8 cellular contexts compared by ENCODE assay signal in genomic region chr12:120116792-120117651, GRCh38. TPM values are rescaled to one million over a fixed set of nuclear protein-coding genes. Genes with fewer than 3 reads are reported as not detected.
DNase-seq lines count a peak whose midpoint lies in the region; ATAC-seq and TF ChIP-seq lines count a peak whose summit lies in the region.

No MANE protein-coding gene starts in this region.

- TF ChIP-seq CTCF in suprapubic skin (IDR thresholded peaks at IDR 0.05): no peak

- H3K4me3 Mint-ChIP-seq in activated naive CD4-positive, alpha-beta T cell treated with anti-CD3 and anti-CD28 coated beads, Interleukin-2, amount 10 ng/mL, durations not matched to agents 7 days and 5 days: peak overlapping the region; percentile 84

- peak; percentile 83 for DNase-seq in NCI-H1092 (lab: John Stamatoyannopoulos, UW)
- peak; percentile 91 for DNase-seq in SK-N-DZ (ENCODE audit: low spot score)
- DNase-seq in activated naive CD4-positive, alpha-beta T cell treated with anti-CD3 and anti-CD28 coated beads, Interleukin-2, amount 10 ng/mL, durations not matched to agents 7 days and 5 days: peak; percentile 98
- peak; percentile 99 for DNase-seq in germinal center (ENCODE audit: low spot score)
- DNase-seq in occipital lobe (lab: John Stamatoyannopoulos, UW): peak; percentile 88
- peak; percentile 89 to 97 for DNase-seq in suprapubic skin (ENCODE audit: low spot score in 2 of 2)

- H3K27me3 Mint-ChIP-seq in activated naive CD4-positive, alpha-beta T cell treated with anti-CD3 and anti-CD28 coated beads, Interleukin-2, amount 10 ng/mL, durations not matched to agents 7 days and 5 days: no peaks in the 10 kb centered on the region

- H3K4me1 Mint-ChIP-seq in activated naive CD4-positive, alpha-beta T cell treated with anti-CD3 and anti-CD28 coated beads, Interleukin-2, amount 10 ng/mL, durations not matched to agents 7 days and 5 days: peaks cover 82% of the 10 kb centered on the region

- no peaks in the 10 kb centered on the region for H3K9me3 Mint-ChIP-seq in activated naive CD4-positive, alpha-beta T cell treated with anti-CD3 and anti-CD28 coated beads, Interleukin-2, amount 10 ng/mL, durations not matched to agents 7 days and 5 days

- peak overlapping the region; percentile 97 for H3K27ac ChIP-seq in suprapubic skin

- 0% methylated on average over 16 of the region's 91 CpGs for WGBS in suprapubic skin

- peaks cover 52% of the 10 kb centered on the region for H3K4me1 ChIP-seq in suprapubic skin

- H3K27me3 ChIP-seq in suprapubic skin: no peaks in the 10 kb centered on the region

- peak; percentile 51 for ATAC-seq in HG02588 (IDR thresholded peaks at IDR 0.05; ENCODE audit: unreplicated experiment)

- H3K4me3 ChIP-seq in GM08714 (ENCODE audit: low read length) (peak overlapping the region; percentile 99), suprapubic skin (peak overlapping the region; percentile 93)

- TF ChIP-seq EP300 in suprapubic skin (IDR thresholded peaks at IDR 0.05): no peak

- H3K9me3 ChIP-seq in suprapubic skin: no peaks in the 10 kb centered on the region

- CTCF ChIA-PET in activated naive CD4-positive, alpha-beta T cell treated with anti-CD3 and anti-CD28 coated beads, Interleukin-2, amount 10 ng/mL, durations not matched to agents 7 days and 5 days (lab: Charles Lee): interaction anchor here (1.0 to 1.1 kb wide), 3 partner anchors 13 to 185 kb away, joined by 3 to 6 read pairs (median 3); partner anchors contain the start of genes RPLP0 and SIRT4

- H3K27ac Mint-ChIP-seq in activated naive CD4-positive, alpha-beta T cell treated with anti-CD3 and anti-CD28 coated beads, Interleukin-2, amount 10 ng/mL, durations not matched to agents 7 days and 5 days: peak overlapping the region; percentile 93

- peak; percentile 49 to 60 for TF ChIP-seq POLR2A in suprapubic skin (IDR thresholded peaks at IDR 0.05)

- peaks cover 49% of the 10 kb centered on the region for H3K36me3 Mint-ChIP-seq in activated naive CD4-positive, alpha-beta T cell treated with anti-CD3 and anti-CD28 coated beads, Interleukin-2, amount 10 ng/mL, durations not matched to agents 7 days and 5 days

- H3K36me3 ChIP-seq in suprapubic skin: peaks cover 4% of the 10 kb centered on the region

RNA-seq across cellular contexts. Expression of gene RAB35, which starts 0.5 kb away (rescaled TPM):
- polyA plus RNA-seq in SK-N-DZ (2014; cell fraction: cytosol; rRNA removed): 48.6 and 55.3 TPM in 2 replicates
- polyA plus RNA-seq in SK-N-DZ (2014; cell fraction: nucleus; rRNA removed): 23.5 and 36.0 TPM in 2 replicates
- total RNA-seq in occipital lobe (34.8 TPM), suprapubic skin (10 to 100 TPM; 30.0 to 39.6 (median 33.1) TPM)

Comparison
In these comparisons a context has a peak if more than half of its experiments do, and no peak if none do; other contexts are left out.
1. Peak in every context shown above with its lines: DNase-seq, ATAC-seq, H3K4me3 ChIP-seq and H3K27ac ChIP-seq.